ENCODE assay signal across 8 cellular contexts in the genomic region with DNA sequence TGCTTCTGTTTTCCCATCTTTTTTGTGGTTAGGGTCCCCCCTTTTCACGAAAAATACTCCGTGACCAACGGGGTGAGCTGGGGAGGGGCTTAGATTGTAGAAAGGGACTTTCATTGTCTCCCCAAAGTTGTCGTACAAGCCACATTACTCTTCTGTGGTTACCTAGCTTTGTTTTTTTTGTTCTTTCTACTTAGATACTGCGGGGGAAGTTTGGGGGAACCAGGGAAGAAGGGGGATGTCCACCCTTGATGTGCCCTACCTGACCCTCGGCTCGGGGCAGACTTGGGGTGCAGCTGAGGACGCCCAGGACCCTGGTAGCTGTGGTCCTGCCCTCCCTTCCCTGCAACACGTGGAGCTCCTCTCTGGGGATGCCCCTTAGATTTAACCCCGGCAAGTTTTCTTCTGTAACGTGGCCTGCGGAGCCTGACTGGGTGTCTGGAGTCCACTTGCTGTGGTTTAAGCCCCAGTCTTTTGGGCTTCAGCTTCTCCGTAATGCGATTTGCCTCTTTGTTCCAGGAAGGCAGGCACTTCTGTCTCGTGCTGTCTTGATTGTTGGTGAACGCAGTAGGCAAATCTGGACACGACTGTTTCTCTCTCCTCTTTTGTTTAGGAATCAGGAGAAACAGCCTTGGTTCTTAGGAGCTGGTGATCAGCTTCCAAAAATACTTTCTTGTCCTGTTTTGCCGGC. TPM values are rescaled to one million over a fixed set of nuclear protein-coding genes. Genes with fewer than 3 reads are reported as not detected.
DNase-seq lines count a peak whose midpoint lies in the region; ATAC-seq lines count a peak whose summit lies in the region.

No MANE protein-coding gene starts in this region.

- H3K27me3 Mint-ChIP-seq in immature natural killer cell (ENCODE audit: low read depth in 3 of 3): peaks cover 3 to 16% (median 9%) of the 10 kb centered on the region in 3 donors

- no peaks in the 10 kb centered on the region for H3K27me3 ChIP-seq in HUES64 (ENCODE audit: insufficient read depth, low read length)

- no peaks in the 10 kb centered on the region for H3K36me3 Mint-ChIP-seq in immature natural killer cell

- H3K4me3 ChIP-seq in HUES64 (ENCODE audit: low read length): peak overlapping the region; percentile 87

- no peak for ATAC-seq in HG03108 (IDR thresholded peaks at IDR 0.05; ENCODE audit: unreplicated experiment)
- ATAC-seq in GM21717 (IDR thresholded peaks at IDR 0.05; ENCODE audit: unreplicated experiment): no peak

- H3K9me3 ChIP-seq in HUES64 (ENCODE audit: insufficient read depth, low read depth, low read length): no peaks in the 10 kb centered on the region

- 2% methylated on average over 15 of the region's 18 CpGs for WGBS in HUES64

- H3K4me1 Mint-ChIP-seq in immature natural killer cell: peaks cover 31 to 32% of the 10 kb centered on the region in 2 donors

- peak overlapping the region; percentile 81 to 94 (median 92) for H3K27ac Mint-ChIP-seq in immature natural killer cell

- H3K4me1 ChIP-seq in HUES64 (ENCODE audit: insufficient read depth, low read length): peaks cover 12% of the 10 kb centered on the region

- H3K9me3 Mint-ChIP-seq in immature natural killer cell: no peaks in the 10 kb centered on the region

- peak overlapping the region; percentile 54 for H3K27ac ChIP-seq in HUES64 (ENCODE audit: low read depth, low read length)

- H3K36me3 ChIP-seq in HUES64 (ENCODE audit: insufficient read depth, low read length): no peaks in the 10 kb centered on the region

- H3K9ac ChIP-seq in HUES64 (ENCODE audit: low read depth, low read length): peak overlapping the region; percentile 87

- in situ Hi-C loops in T47D (cut with HindIII; ENCODE audit: low pct_unique_long_range_greater_than_20kb, low sequenced_read_pairs): no loop called here

- peak overlapping the region; percentile 84 to 95 (median 92) for H3K4me3 Mint-ChIP-seq in immature natural killer cell

- DNase-seq in COLO668 (lab: John Stamatoyannopoulos, UW; ENCODE audit: unreplicated experiment) (peak; percentile 13), T-helper 22 cell (ENCODE audit: low read depth) (peak; percentile 58), T47D (ENCODE audit: low read depth in 1 of 2, low spot score in 1 of 2) (peak; percentile 33 to 52), immature natural killer cell (peak in 2 of 3 donors; percentile 31 to 38)
- DNase-seq in stimulated activated CD4-positive, alpha-beta T cell treated with anti-CD3 and anti-CD28 coated beads, Interleukin-15, amount 100 ng/mL, for 1 hour (ENCODE audit: low read depth in 1 of 2, low spot score in 1 of 2): peak; percentile 11 to 27

RNA-seq across cellular contexts. Expression of a gene that starts 0.9 kb away (rescaled TPM):
- polyA plus RNA-seq in HUES64 (2013, experiment 1 of 2): 20.3 TPM
- 26.2 TPM for polyA plus RNA-seq in HUES64 (2013, experiment 2 of 2)
- polyA plus RNA-seq in immature natural killer cell: 1 to 10 TPM; 2.3 to 3.6 (median 2.3) TPM
